ENCODE assay signal across 7 cellular contexts in the genomic region with DNA sequence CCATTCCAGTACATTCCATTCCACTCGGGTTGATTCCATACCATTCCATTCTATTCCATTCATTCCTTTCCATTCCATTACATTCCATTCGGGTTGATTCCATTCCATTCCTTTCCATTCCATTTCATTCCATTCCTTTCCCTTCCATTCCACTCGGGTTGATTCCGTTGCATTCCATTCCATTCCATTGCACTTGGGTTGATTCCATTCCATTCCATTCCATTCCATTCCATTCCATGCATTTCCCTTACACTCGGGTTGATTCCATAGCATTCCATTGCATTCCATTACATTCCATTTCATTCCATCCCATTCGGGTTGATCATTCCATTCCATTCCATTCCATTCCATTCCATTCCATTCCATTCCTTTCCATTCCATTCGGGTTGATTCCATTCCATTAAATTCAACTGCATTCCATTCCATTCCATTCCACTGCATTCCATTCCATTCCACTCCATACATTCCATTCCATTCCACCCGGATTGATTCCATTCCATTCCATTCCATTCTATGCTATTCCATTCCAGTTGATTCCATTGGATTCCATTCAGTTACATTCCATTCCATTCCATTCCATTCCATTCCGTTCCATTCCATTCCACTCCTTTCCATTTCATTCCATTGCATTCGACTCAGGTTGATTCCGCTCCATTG.
DNase-seq lines count a peak whose midpoint lies in the region; ATAC-seq and TF ChIP-seq lines count a peak whose summit lies in the region.
"Not testable (repeated sequence)": the region's sequence is repeated elsewhere in the genome, so short reads cannot be mapped to it uniquely, and the experiment has no call there.

No MANE protein-coding gene starts in this region.

- not testable (repeated sequence) for H3K4me1 ChIP-seq in body of pancreas; hepatocyte (ENCODE audit: insufficient read depth); mucosa of descending colon (ENCODE audit: low read depth)

- H3K27me3 Mint-ChIP-seq in stimulated activated naive CD8-positive, alpha-beta T cell treated with anti-CD3 and anti-CD28 coated beads, Interleukin-15, Interleukin-2, amounts not matched to agents 100 ng/mL and 50 ng/mL, for 24 hours: not testable (repeated sequence)

- H3K79me2 ChIP-seq in hepatocyte: not testable (repeated sequence)

- not testable (repeated sequence) for H3K27ac ChIP-seq in body of pancreas, hepatocyte

- H3K4me1 Mint-ChIP-seq in stimulated activated naive CD8-positive, alpha-beta T cell treated with anti-CD3 and anti-CD28 coated beads, Interleukin-15, Interleukin-2, amounts not matched to agents 100 ng/mL and 50 ng/mL, for 24 hours (ENCODE audit: low read depth): not testable (repeated sequence)

- intact Hi-C loops in body of pancreas (cut with DNase I); mucosa of descending colon (cut with DNase I, micrococcal nuclease): not testable (repeated sequence)

- not testable (repeated sequence) for H2AFZ ChIP-seq in hepatocyte

- H3K9me3 ChIP-seq in body of pancreas (peaks cover 0 to 24% (median 9%) of the 10 kb centered on the region in 3 donors), hepatocyte (ENCODE audit: low read depth) (peaks cover 17% of the 10 kb centered on the region), mucosa of descending colon (peaks cover 81% of the 10 kb centered on the region)

- H3K9me2 ChIP-seq in hepatocyte (replicated peaks; ENCODE audit: insufficient read depth): not testable (repeated sequence)

- not testable (repeated sequence) for TF ChIP-seq CTCF in body of pancreas (IDR thresholded peaks at IDR 0.05); hepatocyte (IDR thresholded peaks at IDR 0.05; ENCODE audit: poor library complexity); mucosa of descending colon (IDR thresholded peaks at IDR 0.05)
- TF ChIP-seq CTCF in epithelial cell of esophagus (IDR thresholded peaks at IDR 0.05; ENCODE audit: insufficient read depth, low read depth, low read length, missing control alignments): peak; percentile 1

- peaks cover 75% of the 10 kb centered on the region for H3K36me3 Mint-ChIP-seq in stimulated activated naive CD8-positive, alpha-beta T cell treated with anti-CD3 and anti-CD28 coated beads, Interleukin-15, Interleukin-2, amounts not matched to agents 100 ng/mL and 50 ng/mL, for 24 hours (ENCODE audit: low read depth)

- not testable (repeated sequence) for H4K20me1 ChIP-seq in hepatocyte (ENCODE audit: insufficient read depth, poor library complexity, severe bottlenecking)

- 45 to 53% methylated on average over 11 of the region's 11 CpGs for WGBS in body of pancreas, 2 donors
- 65% methylated on average over 11 of the region's 11 CpGs for WGBS in hepatocyte (ENCODE audit: low lambda C conversion rate, missing lambda C conversion rate)

- H3K27ac Mint-ChIP-seq in stimulated activated naive CD8-positive, alpha-beta T cell treated with anti-CD3 and anti-CD28 coated beads, Interleukin-15, Interleukin-2, amounts not matched to agents 100 ng/mL and 50 ng/mL, for 24 hours: peak overlapping the region; percentile 6

- peak; percentile 18 for DNase-seq in NAMALWA (ENCODE audit: low spot score)
- DNase-seq in body of pancreas, mucosa of descending colon: not testable (repeated sequence)
- peak; percentile 47 for DNase-seq in epithelial cell of esophagus (ENCODE audit: low read depth)
- peak; percentile 28 for DNase-seq in hepatocyte (ENCODE audit: low spot score)

- not testable (repeated sequence) for H3K4me2 ChIP-seq in hepatocyte

- H3K4me3 Mint-ChIP-seq in stimulated activated naive CD8-positive, alpha-beta T cell treated with anti-CD3 and anti-CD28 coated beads, Interleukin-15, Interleukin-2, amounts not matched to agents 100 ng/mL and 50 ng/mL, for 24 hours: not testable (repeated sequence)

- peaks cover 66% of the 10 kb centered on the region for H3K9me3 Mint-ChIP-seq in stimulated activated naive CD8-positive, alpha-beta T cell treated with anti-CD3 and anti-CD28 coated beads, Interleukin-15, Interleukin-2, amounts not matched to agents 100 ng/mL and 50 ng/mL, for 24 hours

- not testable (repeated sequence) for TF ChIP-seq POLR2A in body of pancreas (IDR thresholded peaks at IDR 0.05)

- peak; percentile 19 for ATAC-seq in HG03196 (IDR thresholded peaks at IDR 0.05; ENCODE audit: unreplicated experiment)
- ATAC-seq in body of pancreas: peak; percentile 7
- ATAC-seq in mucosa of descending colon: peak; percentile 3

- H3K27me3 ChIP-seq in body of pancreas, hepatocyte: not testable (repeated sequence)

- H3K36me3 ChIP-seq in body of pancreas (replicated peaks in 1 of 2; ENCODE audit: insufficient read depth in 1 of 2, low read depth in 2 of 2); hepatocyte (replicated peaks; ENCODE audit: insufficient read depth, low read depth); mucosa of descending colon (ENCODE audit: low read depth): not testable (repeated sequence)

- not testable (repeated sequence) for H3K4me3 ChIP-seq in body of pancreas; epithelial cell of esophagus (ENCODE audit: low read length); hepatocyte; mucosa of descending colon
